27 cellular contexts compared by ENCODE assay signal in the genomic region with DNA sequence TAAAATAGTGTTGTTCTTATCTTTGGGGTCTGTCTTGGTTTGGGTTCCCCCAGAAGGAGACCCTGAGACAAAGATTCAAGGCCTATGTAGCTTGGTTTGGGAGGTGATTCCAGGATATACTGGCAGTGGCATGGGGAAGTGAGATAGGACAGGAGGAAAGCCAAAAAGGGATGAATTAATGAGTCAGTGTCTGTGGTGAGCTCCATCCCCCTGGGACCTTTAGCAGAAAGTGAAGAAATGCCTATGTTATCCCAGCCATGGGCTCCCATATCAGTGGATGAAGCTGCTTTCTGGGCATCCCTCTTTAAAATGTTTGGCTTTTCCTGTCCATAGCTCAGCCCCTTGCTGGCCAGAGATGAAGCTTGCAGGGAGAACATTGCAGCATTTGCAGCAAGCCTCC.
"Had no signal": no experiment of that assay in that cellular context is flagged by ENCODE, and none has a peak within 500 bp of the region (broad histone marks: within the 10 kb centered on the region; RNA-seq: fewer than 3 reads in every experiment).

No MANE protein-coding gene starts in this region.

- H3K4me1 Mint-ChIP-seq: activated T-helper 17 cell treated with anti-CD3 and anti-CD28 coated beads, Interleukin-2, amount 50 U/mL, for 72 hours; central memory CD8-positive, alpha-beta T cell; endodermal cell; mesothelial cell of epicardium; naive thymus-derived CD8-positive, alpha-beta T cell; neural progenitor cell; T-helper 17 cell had no signal

- H3K4me3 ChIP-seq: adrenal gland, ascending aorta, coronary artery, esophagus squamous epithelium, left lung, lung, neural progenitor cell, prostate gland, tibial artery had no signal

- H3K27me3 ChIP-seq: adrenal gland, ascending aorta, esophagus squamous epithelium, left lung, neural progenitor cell, tibial artery had no signal

- H3K9ac ChIP-seq: neural progenitor cell had no signal

- H3K27me3 Mint-ChIP-seq: activated T-cell treated with anti-CD3 and anti-CD28 coated beads, Interleukin-2, amount 50 U/mL, for 24 hours; T-helper 17 cell had no signal

- ATAC-seq: activated CD4-positive, CD25-positive, alpha-beta regulatory T cell treated with anti-CD3 and anti-CD28 coated beads, Interleukin-2, amount 50 U/mL, for 24 hours; activated T-helper 17 cell treated with anti-CD3 and anti-CD28 coated beads, Interleukin-2, amount 50 U/mL, for 72 hours; left lung; naive thymus-derived CD8-positive, alpha-beta T cell; stimulated activated naive CD8-positive, alpha-beta T cell treated with anti-CD3 and anti-CD28 coated beads, Interleukin-15, Interleukin-2, amounts not matched to agents 100 U/mL and 50 U/mL, for 24 hours; T-helper 17 cell had no signal

- H3K4me1 ChIP-seq: adrenal gland, ascending aorta, esophagus squamous epithelium, left lung, neural progenitor cell, prostate gland, tibial artery had no signal

- H3K9me3 ChIP-seq: adrenal gland, prostate gland had no signal

- H2AFZ ChIP-seq: neural progenitor cell had no signal

- H3K36me3 Mint-ChIP-seq: activated naive CD8-positive, alpha-beta T cell; mesothelial cell of epicardium; naive thymus-derived CD8-positive, alpha-beta T cell; neural progenitor cell had no signal

- DNase-seq: activated CD4-positive, alpha-beta T cell treated with anti-CD3 and anti-CD28 coated beads, Interleukin-2, amount 50 U/mL, for 1 hour; activated CD8-positive, alpha-beta memory T cell treated with anti-CD3 and anti-CD28 coated beads for 24 hours; activated CD8-positive, alpha-beta memory T cell treated with anti-CD3 and anti-CD28 coated beads, Interleukin-2, amount 50 U/mL, for 4 hours; activated T-cell treated with anti-CD3 and anti-CD28 coated beads, Interleukin-2, amount 50 U/mL, for 24 hours; adrenal gland; endodermal cell; esophagus squamous epithelium; hippocampal formation; kidney glomerular epithelial cell; left lung; naive thymus-derived CD8-positive, alpha-beta T cell; stimulated activated CD4-positive, alpha-beta T cell treated with anti-CD3 and anti-CD28 coated beads, Interleukin-4, amount 100 ng/mL, for 4 hours; stimulated activated naive CD8-positive, alpha-beta T cell treated with anti-CD3 and anti-CD28 coated beads, Interleukin-15, Interleukin-2, amounts not matched to agents 100 U/mL and 50 U/mL, for 24 hours; SW 1271; T-helper 17 cell; tibial artery had no signal

- H3K4me3 Mint-ChIP-seq: activated naive CD8-positive, alpha-beta T cell; activated T-cell treated with anti-CD3 and anti-CD28 coated beads, Interleukin-2, amount 50 U/mL, for 24 hours; activated T-helper 17 cell treated with anti-CD3 and anti-CD28 coated beads, Interleukin-2, amount 50 U/mL, for 72 hours; central memory CD8-positive, alpha-beta T cell; endodermal cell; mesothelial cell of epicardium; naive thymus-derived CD8-positive, alpha-beta T cell; neural progenitor cell; T-helper 17 cell had no signal

- H3K36me3 ChIP-seq: adrenal gland, ascending aorta, esophagus squamous epithelium, left lung, neural progenitor cell, prostate gland, tibial artery had no signal

- H3K4me2 ChIP-seq: neural progenitor cell had no signal

- H3K27ac Mint-ChIP-seq: activated naive CD8-positive, alpha-beta T cell; activated T-cell treated with anti-CD3 and anti-CD28 coated beads, Interleukin-2, amount 50 U/mL, for 24 hours; activated T-helper 17 cell treated with anti-CD3 and anti-CD28 coated beads, Interleukin-2, amount 50 U/mL, for 72 hours; endodermal cell; mesothelial cell of epicardium; naive thymus-derived CD8-positive, alpha-beta T cell; neural progenitor cell; T-helper 17 cell had no signal

- H3K27ac ChIP-seq: adrenal gland, ascending aorta, coronary artery, esophagus squamous epithelium, left lung, neural progenitor cell, prostate gland, tibial artery, VCaP had no signal
